Comparison of ENCODE assay signal across 18 cellular contexts in the genomic region with DNA sequence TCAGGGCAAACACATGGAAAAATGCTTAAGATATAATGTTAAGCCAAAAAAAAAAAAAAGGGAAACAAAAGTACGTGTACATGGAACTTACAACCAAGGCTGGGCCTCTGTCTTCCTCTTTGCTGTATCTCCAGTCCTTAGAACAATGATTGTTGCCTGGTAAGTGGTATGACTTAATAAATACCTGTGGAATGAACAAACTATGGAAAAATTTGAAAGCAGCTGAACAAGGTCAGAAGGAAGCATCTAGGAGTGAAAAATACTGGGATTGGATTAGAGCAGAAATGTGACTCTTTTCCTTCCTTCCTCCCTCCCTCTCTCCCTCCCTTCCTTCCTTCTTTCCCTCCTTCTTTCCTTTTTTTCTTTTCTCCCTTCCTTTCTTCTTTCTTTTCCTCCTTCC. TPM values are rescaled to one million over a fixed set of nuclear protein-coding genes. Genes with fewer than 3 reads are reported as not detected.
DNase-seq lines count a peak whose midpoint lies in the region; ATAC-seq and TF ChIP-seq lines count a peak whose summit lies in the region.
"Had no signal": no experiment of that assay in that cellular context is flagged by ENCODE, and none has a peak within 500 bp of the region (broad histone marks: within the 10 kb centered on the region; RNA-seq: fewer than 3 reads in every experiment).

No MANE protein-coding gene starts in this region.

- no peak for TF ChIP-seq CTCF in HFFc6 (IDR thresholded peaks at IDR 0.05)

- no peaks in the 10 kb centered on the region for H3K27me3 ChIP-seq in ACC112 (ENCODE audit: insufficient read depth, low read length)
- H3K27me3 ChIP-seq: ovary, vagina had no signal

- no peaks in the 10 kb centered on the region for H3K79me2 ChIP-seq in ACC112 (ENCODE audit: control insufficient read depth, insufficient read depth, low read length, unreplicated experiment)

- peak; percentile 71 for DNase-seq in HFFc6
- peak; percentile 59 for DNase-seq in astrocyte of the hippocampus (ENCODE audit: low read depth, low spot score)
- DNase-seq in iris pigment epithelial cell (ENCODE audit: low read depth), result peak; percentile 70
- DNase-seq in NCI-H1092 treated with DMSO at 0.1 percent for 48 hours (lab: John Stamatoyannopoulos, UW), result no peak
- no peak for DNase-seq in activated CD4-positive, alpha-beta T cell treated with anti-CD3 and anti-CD28 coated beads, Interleukin-2, amount 50 U/mL, for 48 hours
- DNase-seq in caudate nucleus (lab: John Stamatoyannopoulos, UW), result no peak
- DNase-seq: AML-193, DND-41, heart right ventricle, NCI-H146, NCI-H774, ovary, SIG-M5, WERI-Rb-1 had no signal

- H2AFZ ChIP-seq in ACC112 (ENCODE audit: low read length, unreplicated experiment), result no peak overlapping the region

- ATAC-seq in HG02970 (IDR thresholded peaks at IDR 0.05; ENCODE audit: low FRiP score, unreplicated experiment), result no peak
- ATAC-seq: heart right ventricle had no signal

- peak overlapping the region; percentile 19; the same call in 1 of the 2 replicates for H3K27ac ChIP-seq in ACC112 (ENCODE audit: low read depth, low read length)
- H3K27ac ChIP-seq in caudate nucleus (ENCODE audit: low read depth, low read length), result no peak overlapping the region
- H3K27ac ChIP-seq: ovary, vagina, WERI-Rb-1 had no signal

- peaks cover 54% of the 10 kb centered on the region for H3K4me1 Mint-ChIP-seq in HFFc6 (ENCODE audit: low read depth)

- H3K4me3 ChIP-seq in ACC112 (ENCODE audit: low read depth, low read length), result no peak overlapping the region
- H3K4me3 ChIP-seq: heart right ventricle, ovary, vagina had no signal

- peak overlapping the region; percentile 93 for H3K27ac Mint-ChIP-seq in HFFc6
- H3K27ac Mint-ChIP-seq: activated naive CD8-positive, alpha-beta T cell had no signal

- H3K4me3 Mint-ChIP-seq in HFFc6, result peak overlapping the region; percentile 73
- H3K4me3 Mint-ChIP-seq: activated naive CD8-positive, alpha-beta T cell had no signal

- H3K4me1 ChIP-seq in ACC112 (ENCODE audit: control insufficient read depth, insufficient read depth, low read length, unreplicated experiment), result peaks cover 16% of the 10 kb centered on the region
- H3K4me1 ChIP-seq: vagina had no signal

- no peaks in the 10 kb centered on the region for H3K36me3 ChIP-seq in ACC112 (ENCODE audit: insufficient read depth, low read length)
- H3K36me3 ChIP-seq: heart right ventricle, ovary, vagina, WERI-Rb-1 had no signal

- no peaks in the 10 kb centered on the region for H3K27me3 Mint-ChIP-seq in HFFc6 (ENCODE audit: insufficient read depth)
- H3K27me3 Mint-ChIP-seq: activated naive CD8-positive, alpha-beta T cell had no signal

- H3K36me3 Mint-ChIP-seq in HFFc6 (ENCODE audit: low read depth), result no peaks in the 10 kb centered on the region
- H3K36me3 Mint-ChIP-seq: activated naive CD8-positive, alpha-beta T cell had no signal

- no peaks in the 10 kb centered on the region for H3K9me3 Mint-ChIP-seq in HFFc6

RNA-seq across cellular contexts. Expression of a gene that starts 21.5 kb away (rescaled TPM):
- 10 to 100 TPM; 26.4 to 34.9 (median 31.5) TPM for total RNA-seq in HFFc6 (2021; fragmentation: NEBNext Ultra II Directional; extraction: Animal tissue kit (Norgen Biotek cat#: 25700))

RNA-seq across cellular contexts. Expression of a gene that starts 54.2 kb away (rescaled TPM):
- total RNA-seq in HFFc6 (2021; fragmentation: NEBNext Ultra II Directional; extraction: Animal tissue kit (Norgen Biotek cat#: 25700)), result 1 to 10 TPM; 4.4 to 6.4 (median 5.9) TPM

Comparison
In these comparisons a context has a peak if more than half of its experiments do, and no peak if none do; other contexts are left out.
1. DNase-seq: peak in HFFc6 (single experiment), astrocyte of the hippocampus (single experiment) and iris pigment epithelial cell (single experiment); none in NCI-H1092 treated with DMSO at 0.1 percent for 48 hours (single experiment), activated CD4-positive, alpha-beta T cell treated with anti-CD3 and anti-CD28 coated beads, Interleukin-2, amount 50 U/mL, for 48 hours (0 of 2) and caudate nucleus (0 of 61).